ENCODE assay signal across 8 cellular contexts in the genomic region with DNA sequence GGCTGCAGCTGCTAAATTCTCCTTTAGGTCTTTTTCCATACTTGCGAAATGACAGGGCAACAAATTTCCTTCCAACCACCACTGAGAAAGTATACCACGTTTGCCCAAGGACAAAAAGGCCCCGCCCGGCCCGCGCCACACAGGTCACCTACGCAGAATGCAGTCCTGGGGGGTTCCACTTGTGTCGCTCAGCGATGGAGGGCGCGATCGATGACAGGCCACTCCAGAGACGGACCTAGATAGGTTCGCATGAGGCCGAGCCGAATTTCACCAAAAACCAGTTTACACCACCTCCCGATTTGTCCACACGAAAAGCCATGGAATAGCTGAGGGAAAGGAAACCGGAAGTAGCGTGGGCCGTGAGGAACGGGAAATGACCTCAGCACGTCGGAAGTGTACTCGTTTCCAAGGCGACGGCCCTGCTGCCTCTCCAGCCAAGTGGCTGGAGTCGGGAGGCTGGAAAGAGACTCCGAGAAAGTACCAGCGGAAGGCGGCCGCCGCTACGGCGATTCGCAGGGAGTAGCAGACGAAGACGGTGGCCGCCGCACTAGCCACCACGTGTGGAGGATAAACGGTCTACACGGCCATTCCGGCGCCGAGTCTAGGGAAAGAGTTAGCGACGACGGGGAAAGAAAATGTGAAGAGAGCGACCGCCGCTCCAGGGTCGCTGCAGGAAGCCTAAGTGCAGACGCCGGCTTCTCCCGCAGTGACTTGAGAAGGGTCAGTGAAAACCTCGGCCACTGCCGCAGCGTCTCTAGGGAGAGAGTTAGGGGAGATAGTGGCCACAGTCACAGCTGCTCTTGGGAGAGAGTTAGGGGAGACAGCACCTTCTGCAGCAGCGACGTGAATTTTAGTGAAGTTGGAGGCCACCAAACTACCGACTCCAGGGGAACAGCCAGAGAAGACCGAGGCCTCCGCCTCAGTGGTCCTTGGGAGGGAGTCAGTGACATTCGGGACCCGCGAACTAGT. TPM values are rescaled to one million over a fixed set of nuclear protein-coding genes. Genes with fewer than 3 reads are reported as not detected.
DNase-seq lines count a peak whose midpoint lies in the region; ATAC-seq lines count a peak whose summit lies in the region.

A gene (plus strand): TSS at position 398 of the 969 bp plus-strand sequence. CDS start 959 bp downstream, outside the sequence.

- H3K27me3 ChIP-seq in endocrine pancreas (ENCODE audit: control insufficient read depth, insufficient read depth, low read length) (no peaks in the 10 kb centered on the region), mesendoderm (ENCODE audit: insufficient read depth, low read length, poor library complexity) (no peaks in the 10 kb centered on the region)

- H3K9me3 ChIP-seq in endocrine pancreas (ENCODE audit: control insufficient read depth, low read length), result no peaks in the 10 kb centered on the region

- ATAC-seq in GM19468 (IDR thresholded peaks at IDR 0.05; ENCODE audit: extremely low read depth, unreplicated experiment), result peak; percentile 86

- H3K56ac ChIP-seq in mesendoderm (ENCODE audit: low read length), result peak within 1 kb of the TSS; percentile 96

- H4K5ac ChIP-seq in mesendoderm (ENCODE audit: low read length), result peak within 1 kb of the TSS; percentile 36

- peak within 1 kb of the TSS; percentile 69 for H4K8ac ChIP-seq in mesendoderm (ENCODE audit: low read depth, low read length)

- peak within 1 kb of the TSS; percentile 93 for H3K4me3 ChIP-seq in endocrine pancreas (ENCODE audit: control insufficient read depth, insufficient read depth, low read length)
- H3K4me3 ChIP-seq in mesendoderm (ENCODE audit: low read length), result peak within 1 kb of the TSS; percentile 93

- H2BK5ac ChIP-seq in mesendoderm (ENCODE audit: low read length), result no peak within 1 kb of the TSS

- H3K27ac ChIP-seq in mesendoderm (ENCODE audit: low read depth, low read length), result peak within 1 kb of the TSS; percentile 16

- H3K9ac ChIP-seq in endocrine pancreas (ENCODE audit: control insufficient read depth, insufficient read depth, low read length) (peak within 1 kb of the TSS; percentile 100), mesendoderm (ENCODE audit: low read length) (peak within 1 kb of the TSS; percentile 91)

- no peak within 1 kb of the TSS for H3K18ac ChIP-seq in mesendoderm (ENCODE audit: low read length)

- DNase-seq in CMK (ENCODE audit: low read depth), result peak; percentile 94
- peak; percentile 87 for DNase-seq in HS-5 (ENCODE audit: low read depth)
- DNase-seq in NK-92 treated with Interleukin-12 subunit alpha and Interleukin-12 subunit beta, amount 100 ng/mL, for 24 hours (lab: John Stamatoyannopoulos, UW), result peak; percentile 72
- peak; percentile 64 to 71 (median 71) for DNase-seq in activated CD8-positive, alpha-beta memory T cell treated with anti-CD3 and anti-CD28 coated beads for 48 hours (ENCODE audit: low read depth in 2 of 3, low spot score in 2 of 3)
- peak; percentile 99 for DNase-seq in mesendoderm
- DNase-seq in stimulated activated CD8-positive, alpha-beta memory T cell treated with anti-CD3 and anti-CD28 coated beads, Interleukin-15, amount 100 ng/mL, for 1 hour (ENCODE audit: low read depth), result peak; percentile 79

- peaks cover 3% of the 10 kb centered on the region for H3K36me3 ChIP-seq in endocrine pancreas (ENCODE audit: control insufficient read depth, insufficient read depth, low read length)
- no peaks in the 10 kb centered on the region for H3K36me3 ChIP-seq in mesendoderm (ENCODE audit: control insufficient read depth, insufficient read depth, low read length)

- H2BK120ac ChIP-seq in mesendoderm (ENCODE audit: low read depth, low read length), result no peak within 1 kb of the TSS

- H3K79me2 ChIP-seq in mesendoderm (ENCODE audit: control insufficient read depth, insufficient read depth, low read length), result peaks cover 15% of the 10 kb centered on the region

- no peak within 1 kb of the TSS for H2BK15ac ChIP-seq in mesendoderm (replicated peaks; ENCODE audit: low read depth)

- H3K4ac ChIP-seq in mesendoderm (ENCODE audit: low read depth, low read length), result no peak within 1 kb of the TSS

- WGBS in mesendoderm (ENCODE audit: extremely low coverage, insufficient coverage, low lambda C conversion rate), result no CpG with 5 or more reads among the region's 67 CpGs

- peak within 1 kb of the TSS; percentile 100 for H3K4me2 ChIP-seq in mesendoderm (ENCODE audit: low read length)

- H3K4me1 ChIP-seq in endocrine pancreas (ENCODE audit: control insufficient read depth, insufficient read depth, low read length) (peaks cover 26% of the 10 kb centered on the region), mesendoderm (ENCODE audit: control insufficient read depth, low read depth, low read length) (peaks cover 4% of the 10 kb centered on the region)

- H3K79me1 ChIP-seq in mesendoderm (ENCODE audit: low read length), result peaks cover 8% of the 10 kb centered on the region

- no peak within 1 kb of the TSS for H3K23ac ChIP-seq in mesendoderm (ENCODE audit: low read length)

- no peak within 1 kb of the TSS for H2AK5ac ChIP-seq in mesendoderm (ENCODE audit: low read length)

RNA-seq across cellular contexts. Expression of the gene that starts here (rescaled TPM):
- 4.5 TPM for polyA plus RNA-seq in mesendoderm (2013, experiment 1 of 2)
- polyA plus RNA-seq in mesendoderm (2013, experiment 2 of 2), result 4.4 TPM

Comparison
In these comparisons a context has a peak if more than half of its experiments do, and no peak if none do; other contexts are left out.
1. Peak in every context shown above with its lines: DNase-seq, ATAC-seq, H3K4me3 ChIP-seq and H3K27ac ChIP-seq.